In the genomic region with DNA sequence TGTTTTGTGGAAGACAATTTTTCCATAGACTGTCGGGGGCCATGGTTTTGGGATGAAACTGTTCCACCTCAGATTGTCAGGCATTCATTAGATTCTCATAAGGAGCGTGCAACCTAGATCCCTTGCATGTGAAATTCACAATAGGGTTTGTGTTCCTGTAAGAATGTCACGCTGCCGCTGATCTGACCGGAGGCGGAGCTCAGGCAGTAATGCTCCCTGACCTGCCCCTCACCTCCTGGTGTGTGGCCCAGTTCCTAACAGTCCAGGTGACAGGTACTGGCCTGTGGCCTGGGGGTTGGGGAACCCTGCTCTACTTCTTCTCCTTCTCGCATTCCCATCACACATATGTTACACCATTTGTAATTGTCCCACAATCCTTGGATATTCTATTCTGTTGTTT, we compare ENCODE assay signal across 23 cellular contexts.
"Had no signal": no experiment of that assay in that cellular context is flagged by ENCODE, and none has a peak within 500 bp of the region (broad histone marks: within the 10 kb centered on the region; RNA-seq: fewer than 3 reads in every experiment).

No MANE protein-coding gene starts in this region.

- H3K4me1 Mint-ChIP-seq: immature natural killer cell; stimulated activated naive CD8-positive, alpha-beta T cell treated with anti-CD3 and anti-CD28 coated beads, Interleukin-15, amount 100 ng/mL, for 72 hours had no signal

- H3K36me3 Mint-ChIP-seq: immature natural killer cell; natural killer cell treated with Interleukin-12 subunit alpha and Interleukin-12 subunit beta and Interleukin-15 and Interleukin-18, amount 100 ng/mL, for 72 hours; stimulated activated naive B cell treated with anti-CD40 and anti-IgM and Interleukin-4, amounts not matched to agents 10 μg/mL and 1 μg/mL and 100 μg/mL, for 72 hours had no signal

- H3K4me3 ChIP-seq: esophagus squamous epithelium, gastroesophageal sphincter, lung, prostate gland, right lobe of liver, spleen, testis, tibial nerve had no signal

- H3K79me2 ChIP-seq: parathyroid adenoma had no signal

- H3K4me1 ChIP-seq: gastroesophageal sphincter, parathyroid adenoma, prostate gland, right lobe of liver, spleen, testis, tibial nerve had no signal

- H3K27ac Mint-ChIP-seq: effector memory CD8-positive, alpha-beta T cell; immature natural killer cell; natural killer cell treated with Interleukin-12 subunit alpha and Interleukin-12 subunit beta and Interleukin-15 and Interleukin-18, amount 100 ng/mL, for 72 hours; stimulated activated naive B cell treated with anti-CD40 and anti-IgM and Interleukin-4, amounts not matched to agents 10 μg/mL and 1 μg/mL and 100 μg/mL, for 72 hours; stimulated activated naive CD8-positive, alpha-beta T cell treated with anti-CD3 and anti-CD28 coated beads, Interleukin-15, amount 100 ng/mL, for 72 hours had no signal

- H3K9ac ChIP-seq: parathyroid adenoma had no signal

- H3K9me3 Mint-ChIP-seq: effector memory CD8-positive, alpha-beta T cell; immature natural killer cell; natural killer cell treated with Interleukin-12 subunit alpha and Interleukin-12 subunit beta and Interleukin-15 and Interleukin-18, amount 100 ng/mL, for 72 hours; stimulated activated naive CD8-positive, alpha-beta T cell treated with anti-CD3 and anti-CD28 coated beads, Interleukin-15, amount 100 ng/mL, for 72 hours had no signal

- ATAC-seq: effector memory CD8-positive, alpha-beta T cell; gastroesophageal sphincter; left ventricle myocardium superior; natural killer cell treated with Interleukin-12 subunit alpha and Interleukin-12 subunit beta and Interleukin-15 and Interleukin-18, amount 100 ng/mL, for 72 hours; right lobe of liver; stimulated activated naive B cell treated with anti-CD40 and anti-IgM and Interleukin-4, amounts not matched to agents 10 μg/mL and 1 μg/mL and 100 μg/mL, for 72 hours; stimulated activated naive CD8-positive, alpha-beta T cell treated with anti-CD3 and anti-CD28 coated beads, Interleukin-15, amount 100 ng/mL, for 72 hours had no signal

- H3K27me3 ChIP-seq: esophagus squamous epithelium, gastroesophageal sphincter, right lobe of liver, spleen, testis, tibial nerve had no signal

- DNase-seq: effector memory CD8-positive, alpha-beta T cell; esophagus squamous epithelium; foreskin fibroblast; glutamatergic neuron; immature natural killer cell; left ventricle myocardium superior; mesenchymal stem cell; midbrain; occipital lobe; right lobe of liver; spleen; stimulated activated CD4-positive, alpha-beta T cell treated with anti-CD3 and anti-CD28 coated beads, Interleukin-15, amount 100 ng/mL, for 24 hours; stimulated activated CD4-positive, alpha-beta T cell treated with anti-CD3 and anti-CD28 coated beads, Interleukin-1b, Interleukin-23, amount 100 ng/mL, for 48 hours; stimulated activated CD4-positive, alpha-beta T cell treated with anti-CD3 and anti-CD28 coated beads, Interleukin-4, amount 100 ng/mL, for 24 hours; stimulated activated naive B cell treated with anti-CD40 and anti-IgM and Interleukin-4, amounts not matched to agents 10 μg/mL and 1 μg/mL and 100 μg/mL, for 72 hours; stimulated activated naive CD8-positive, alpha-beta T cell treated with anti-CD3 and anti-CD28 coated beads, Interleukin-15, amount 100 ng/mL, for 72 hours; testis had no signal

- H3K27ac ChIP-seq: esophagus squamous epithelium, gastroesophageal sphincter, parathyroid adenoma, prostate gland, right lobe of liver, spleen, testis, tibial nerve had no signal

- H3K9me3 ChIP-seq: esophagus squamous epithelium, gastroesophageal sphincter, prostate gland, right lobe of liver, spleen, testis, tibial nerve had no signal

- H3K36me3 ChIP-seq: esophagus squamous epithelium, gastroesophageal sphincter, prostate gland, right lobe of liver, spleen, tibial nerve had no signal

- H3K4me3 Mint-ChIP-seq: effector memory CD8-positive, alpha-beta T cell; immature natural killer cell; natural killer cell treated with Interleukin-12 subunit alpha and Interleukin-12 subunit beta and Interleukin-15 and Interleukin-18, amount 100 ng/mL, for 72 hours; stimulated activated naive B cell treated with anti-CD40 and anti-IgM and Interleukin-4, amounts not matched to agents 10 μg/mL and 1 μg/mL and 100 μg/mL, for 72 hours; stimulated activated naive CD8-positive, alpha-beta T cell treated with anti-CD3 and anti-CD28 coated beads, Interleukin-15, amount 100 ng/mL, for 72 hours had no signal
